Comparison of ENCODE assay signal across 11 cellular contexts in genomic region chr12:810635-811415, GRCh38. TPM values are rescaled to one million over a fixed set of nuclear protein-coding genes. Genes with fewer than 3 reads are reported as not detected.
DNase-seq lines count a peak whose midpoint lies in the region; ATAC-seq, FAIRE-seq and TF ChIP-seq lines count a peak whose summit lies in the region.
"Had no signal": no experiment of that assay in that cellular context is flagged by ENCODE, and none has a peak within 500 bp of the region (broad histone marks: within the 10 kb centered on the region; RNA-seq: fewer than 3 reads in every experiment).

No MANE protein-coding gene starts in this region.

- no peak for TF ChIP-seq POLR2A in A549 (IDR thresholded peaks at IDR 0.05; ENCODE audit: low read length)

- no peak for TF ChIP-seq RAD21 in A549 (conservative IDR thresholded peaks at IDR 0.05 in 1 of 2, IDR thresholded peaks at IDR 0.05 in 1 of 2)

- peak overlapping the region; percentile 63 to 84 for H3K27ac Mint-ChIP-seq in T-cell
- H3K27ac Mint-ChIP-seq: T-helper 1 cell treated with Interleukin-12 subunit alpha and Interleukin-12 subunit beta and Interleukin-4 antibody, amounts not matched to agents 30 μg/mL and 1 μg/mL, for 36 hours had no signal

- H3K4me1 ChIP-seq in A549 (peaks cover 64% of the 10 kb centered on the region), SJCRH30 (peaks cover 5% of the 10 kb centered on the region; the same call in 1 of the 2 replicates)

- TF ChIP-seq EP300 in A549 (IDR thresholded peaks at IDR 0.05) = no peak

- H3K9me3 Mint-ChIP-seq in T-cell = no peaks in the 10 kb centered on the region
- H3K9me3 Mint-ChIP-seq: neural crest cell; T-helper 1 cell treated with Interleukin-12 subunit alpha and Interleukin-12 subunit beta and Interleukin-4 antibody, amounts not matched to agents 30 μg/mL and 1 μg/mL, for 36 hours had no signal

- H3K4me3 ChIP-seq in A549 (no peak overlapping the region), SJCRH30 (no peak overlapping the region)

- peaks cover 69 to 72% (median 69%) of the 10 kb centered on the region in 3 donors for H3K4me1 Mint-ChIP-seq in T-cell

- POLR2A ChIA-PET in A549 (lab: Yijun Ruan, JAX) (interaction anchor here (1.2 kb wide), 1 partner anchor 239 kb away, joined by 4 read pairs; no protein-coding TSS in a partner anchor), T-cell (lab: Charles Lee) (interaction anchor here (0.5 to 1.1 kb wide), 7 partner anchors 9 to 148 kb away, joined by 3 to 5 read pairs (median 3); partner anchors contain the start of gene NINJ2 (in 1 of the 2))

- DNase-seq in A549 (ENCODE audit: low read depth in 1 of 2, low spot score in 1 of 2) (no peak), T-cell (no peak), foreskin melanocyte (peak; percentile 48), SJCRH30 (no peak), NCI-H1694 treated with DMSO at 0.1 percent for 48 hours (lab: John Stamatoyannopoulos, UW) (no peak)
- DNase-seq: NCI-H446 had no signal

- H3K27me3 ChIP-seq in SJCRH30 = no peaks in the 10 kb centered on the region

- WGBS in A549 (ENCODE audit: missing lambda C conversion rate) = 58% methylated on average over 5 of the region's 5 CpGs

- no peak for FAIRE-seq in A549 (lab: Jason Lieb, UNC)

- ATAC-seq in A549 (no peak), GM18861 (IDR thresholded peaks at IDR 0.05; ENCODE audit: unreplicated experiment) (peak; percentile 35), T-cell (replicated peaks in 1 of 4) (no peak), GM21786 (IDR thresholded peaks at IDR 0.05; ENCODE audit: unreplicated experiment) (no peak), HG02973 (IDR thresholded peaks at IDR 0.05; ENCODE audit: unreplicated experiment) (no peak)

- peaks cover 16% of the 10 kb centered on the region for H3K36me3 ChIP-seq in SJCRH30

- CTCF ChIA-PET in A549 (lab: Yijun Ruan, JAX) (interaction anchor here (1.2 to 8.5 kb wide), 5 partner anchors 58 to 241 kb away, joined by 3 to 114 read pairs (median 5); partner anchors contain the start of gene WNK1), T-cell (lab: Charles Lee) (interaction anchor here (0.6 to 2.1 kb wide), 11 partner anchors 10 to 792 kb away, joined by 3 to 10 read pairs (median 3); no protein-coding TSS in a partner anchor)

- H3K36me3 Mint-ChIP-seq in T-cell = peaks cover 9% of the 10 kb centered on the region

- no peaks in the 10 kb centered on the region for H3K27me3 Mint-ChIP-seq in T-cell

- no peak overlapping the region for H3K27ac ChIP-seq in A549
- H3K27ac ChIP-seq in SJCRH30 = no peak overlapping the region

- TF ChIP-seq CTCF in A549 (IDR thresholded peaks at IDR 0.05) = no peak

- H3K4me2 ChIP-seq in A549 = peak overlapping the region; percentile 4; the same call in 1 of the 3 replicates

- H3K4me3 Mint-ChIP-seq in T-cell = peak overlapping the region in 1 of 3 donors; percentile 14
- H3K4me3 Mint-ChIP-seq: neural crest cell; T-helper 1 cell treated with Interleukin-12 subunit alpha and Interleukin-12 subunit beta and Interleukin-4 antibody, amounts not matched to agents 30 μg/mL and 1 μg/mL, for 36 hours had no signal

- H3K9me3 ChIP-seq in A549 = no peaks in the 10 kb centered on the region
- no peaks in the 10 kb centered on the region for H3K9me3 ChIP-seq in SJCRH30 (replicated peaks)

TF ChIP-seq in A549, 52 proteins besides CTCF, POLR2A, EP300 and RAD21:
- no peak for TF ChIP-seq EHF (CRISPR knock-in tag; IDR thresholded peaks at IDR 0.05)

RNA-seq across cellular contexts. Expression of gene WNK1, which starts 58.4 kb away (rescaled TPM):
- polyA plus RNA-seq in A549 (2011; rRNA removed) = 98.0 and 175 TPM in 2 replicates
- 61.5 and 98.3 TPM in 2 replicates for polyA plus RNA-seq in A549 (2012; cell fraction: cytosol; rRNA removed)
- 114 and 124 TPM in 2 replicates for polyA plus RNA-seq in A549 (2012; cell fraction: nucleus; rRNA removed)
- polyA plus RNA-seq in A549 (2017; fragmentation: RNase III; extraction: RNeasy Plus Mini Kit Qiagen cat#74134 plus additional on column Dnase treatment) = 83.8 to 88.4 TPM (median 87.4 TPM) in 3 replicates
- 625 and 790 TPM in 2 replicates for polyA minus RNA-seq in A549 (2011; rRNA and poly(A)+ RNA removed)
- 100 to 1,000 TPM; 168 to 287 (median 179) TPM for total RNA-seq in T-cell
- 83.3 and 88.8 TPM in 2 replicates for total RNA-seq in SJCRH30 (2014; rRNA removed; shearing (Covaris generic))
